3 cellular contexts compared by ENCODE assay signal in the genomic region with DNA sequence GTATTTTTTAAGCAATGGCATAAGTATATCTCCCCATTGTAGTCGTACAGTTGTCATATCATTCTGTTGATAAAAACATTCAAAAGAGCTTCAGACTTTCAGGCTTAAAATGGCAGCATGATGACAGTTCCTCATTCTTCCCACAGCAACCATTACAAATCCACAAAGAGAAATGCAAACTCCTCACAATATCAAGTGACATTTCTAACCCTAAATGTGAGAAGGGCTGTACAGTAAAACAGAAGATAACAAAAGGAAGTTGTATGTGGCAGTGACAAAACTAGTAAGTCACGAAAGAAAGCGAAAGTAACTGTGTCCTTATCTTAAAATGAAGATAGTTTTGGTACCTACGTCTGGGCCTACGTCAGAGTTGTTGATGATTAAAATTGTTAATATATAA.
TF ChIP-seq lines count a peak whose summit lies in the region.

No MANE protein-coding gene starts in this region.

TF ChIP-seq in GM12891, 5 proteins besides CTCF, POLR2A, EP300 and RAD21:
- TF ChIP-seq SPI1 (IDR thresholded peaks at IDR 0.05; ENCODE audit: low read depth, low read length) (peak; percentile 80), TAF1 (IDR thresholded peaks at IDR 0.05; ENCODE audit: low read depth, low read length) (no peak)

TF ChIP-seq in IMR-90, 13 proteins besides CTCF, POLR2A, EP300 and RAD21:
- TF ChIP-seq CHD1 (IDR thresholded peaks at IDR 0.05; ENCODE audit: low read depth, low read length) (no peak), CEBPB (IDR thresholded peaks at IDR 0.05; ENCODE audit: low read depth, low read length) (no peak), FOS (IDR thresholded peaks at IDR 0.05; ENCODE audit: low read depth, low read length) (no peak), MAZ (IDR thresholded peaks at IDR 0.05; ENCODE audit: borderline replicate concordance, low read depth, low read length) (no peak), RFX5 (IDR thresholded peaks at IDR 0.05; ENCODE audit: low read depth, low read length) (no peak), MXI1 (IDR thresholded peaks at IDR 0.05; ENCODE audit: borderline replicate concordance, low read depth, low read length) (no peak)

TF ChIP-seq in endothelial cell of umbilical vein, 7 proteins besides CTCF, POLR2A, EP300 and RAD21 (continued from another document):
- TF ChIP-seq MYC (IDR thresholded peaks at IDR 0.05; ENCODE audit: low read depth, low read length) = no peak
- TF ChIP-seq GATA2 (IDR thresholded peaks at IDR 0.05; ENCODE audit: insufficient read depth, insufficient read length, low read depth, low read length) = no peak
- no peak for TF ChIP-seq EZH2 (IDR thresholded peaks at IDR 0.05; ENCODE audit: borderline replicate concordance, low read depth, low read length, severe bottlenecking)
- TF ChIP-seq, protein P1, sequence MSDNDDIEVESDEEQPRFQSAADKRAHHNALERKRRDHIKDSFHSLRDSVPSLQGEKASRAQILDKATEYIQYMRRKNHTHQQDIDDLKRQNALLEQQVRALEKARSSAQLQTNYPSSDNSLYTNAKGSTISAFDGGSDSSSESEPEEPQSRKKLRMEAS (IDR thresholded peaks at IDR 0.05; ENCODE audit: insufficient read depth, insufficient read length) = no peak
- TF ChIP-seq POLR2AphosphoS5 (IDR thresholded peaks at IDR 0.05; ENCODE audit: insufficient read depth, low read depth, low read length) = no peak
- TF ChIP-seq JUN (IDR thresholded peaks at IDR 0.05; ENCODE audit: borderline replicate concordance, insufficient read depth, insufficient read length, low read depth) = no peak
TF ChIP-seq in endothelial cell of umbilical vein: peak in this region for 0.
